In the genomic region with DNA sequence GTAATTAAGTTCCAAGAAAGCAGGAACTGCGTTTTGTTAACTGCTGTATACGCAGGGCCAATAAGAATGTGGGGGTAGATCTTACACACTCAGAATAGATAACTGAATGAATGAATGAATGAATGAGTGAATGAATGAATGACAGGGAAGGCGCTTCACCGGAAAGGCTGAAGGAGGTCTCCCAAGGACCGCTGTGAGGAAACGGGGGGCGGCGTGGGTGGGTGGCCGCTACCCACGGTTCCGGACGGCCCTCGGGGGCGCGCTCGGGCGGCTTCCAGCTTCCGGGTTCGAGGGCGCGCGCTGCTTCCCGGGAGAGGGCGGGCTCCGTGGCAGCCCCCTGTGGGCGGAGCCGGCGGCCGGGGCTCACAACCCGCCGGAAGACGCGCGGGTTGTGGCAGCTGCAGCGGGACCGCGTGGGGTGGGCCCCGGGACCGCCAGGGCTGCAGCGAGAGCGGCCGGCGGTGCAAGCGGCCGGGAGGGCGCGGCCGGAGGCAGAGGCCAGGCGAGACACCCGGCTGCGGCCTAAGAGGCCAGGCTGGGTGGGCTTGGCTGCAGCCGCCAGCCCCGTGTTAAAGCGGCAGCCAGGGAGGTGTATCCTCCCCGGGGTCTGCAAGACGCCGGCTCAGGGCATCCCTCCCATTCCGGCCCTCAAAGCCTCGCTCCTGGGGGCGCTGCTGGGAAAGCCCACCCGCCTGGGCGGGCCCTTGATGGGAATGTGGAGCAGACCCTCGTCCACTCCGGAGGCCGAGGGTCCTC, we compare ENCODE assay signal across 8 cellular contexts. TPM values are rescaled to one million over a fixed set of nuclear protein-coding genes. Genes with fewer than 3 reads are reported as not detected.
A peak's percentile ranks its signal among the peaks of the same experiment; 100 is the strongest.
DNase-seq lines count a peak whose midpoint lies in the region; FAIRE-seq and TF ChIP-seq lines count a peak whose summit lies in the region.

A gene (plus strand): TSS at position 367 of the 756 bp plus-strand sequence. CDS start 2,072 bp downstream, outside the sequence.

- POLR2A ChIA-PET in HEK293T (lab: Yijun Ruan, JAX), result interaction anchor here (0.7 to 3.1 kb wide), 5 partner anchors 27 to 55 kb away, joined by 3 to 30 read pairs (median 10); a partner anchor contains a TSS

- no peaks in the 10 kb centered on the region for H3K4me1 ChIP-seq in kidney (ENCODE audit: control insufficient read depth in 1 of 2, insufficient read depth in 1 of 2, low read depth in 1 of 2, low read length in 2 of 2)

- H3K27ac ChIP-seq in caudate nucleus (ENCODE audit: low read depth, low read length) (no peak within 1 kb of the TSS), kidney (ENCODE audit: low read depth in 2 of 2, low read length in 2 of 2) (no peak within 1 kb of the TSS)

- peak; percentile 75 for DNase-seq in ELF-1 (ENCODE audit: low read depth, low spot score)
- DNase-seq in HEK293T (ENCODE audit: extremely low spot score), result peak; percentile 89
- DNase-seq in NCI-H2029 (lab: John Stamatoyannopoulos, UW), result peak; percentile 99
- DNase-seq in activated CD4-positive, CD25-positive, alpha-beta regulatory T cell (lab: John Stamatoyannopoulos, UW), result peak; percentile 26 to 56 (median 44)
- DNase-seq in caudate nucleus (lab: John Stamatoyannopoulos, UW), result peak in 45 of 61 donors; percentile 1 to 76 (median 36)
- DNase-seq in kidney, result peak; percentile 91
- peak; percentile 30 to 53 for DNase-seq in stimulated activated CD4-positive, alpha-beta T cell treated with anti-CD3 and anti-CD28 coated beads, Interleukin-15, amount 100 ng/mL, for 48 hours (ENCODE audit: low read depth in 2 of 2)
- DNase-seq in middle frontal gyrus (ENCODE audit: extremely low spot score, low spot score), result no peak

- H3K4me3 ChIP-seq in kidney (ENCODE audit: low read length in 2 of 2), result peak within 1 kb of the TSS; percentile 71 to 91

- intact Hi-C loops in kidney (cut with DNase I), result no loop called here

- no peak for TF ChIP-seq CTCF in kidney (IDR thresholded peaks at IDR 0.05; ENCODE audit: borderline replicate concordance, extremely low read depth, insufficient read depth)

- CTCF ChIA-PET in HEK293T (lab: Yijun Ruan, JAX), result no interaction called here

- FAIRE-seq in kidney (lab: Jason Lieb, UNC), result no peak

- peak within 1 kb of the TSS; percentile 55 to 71 for H3K9ac ChIP-seq in kidney (ENCODE audit: low read length in 2 of 2)

- H3K36me3 ChIP-seq in kidney (ENCODE audit: control insufficient read depth in 1 of 2, insufficient read depth in 2 of 2, low read length in 2 of 2), result no peaks in the 10 kb centered on the region

- H3K9me3 ChIP-seq in kidney (ENCODE audit: control insufficient read depth in 1 of 2, low read length in 2 of 2), result peaks cover 4 to 8% of the 10 kb centered on the region in 2 donors

TF ChIP-seq in HEK293T, 16 proteins besides CTCF, POLR2A, EP300 and RAD21:
- no peak for TF ChIP-seq ARNT (IDR thresholded peaks at IDR 0.05)
- no peak for TF ChIP-seq SP1 (IDR thresholded peaks at IDR 0.05)
- TF ChIP-seq SUZ12 (IDR thresholded peaks at IDR 0.05), result no peak
- TF ChIP-seq, protein P1, sequence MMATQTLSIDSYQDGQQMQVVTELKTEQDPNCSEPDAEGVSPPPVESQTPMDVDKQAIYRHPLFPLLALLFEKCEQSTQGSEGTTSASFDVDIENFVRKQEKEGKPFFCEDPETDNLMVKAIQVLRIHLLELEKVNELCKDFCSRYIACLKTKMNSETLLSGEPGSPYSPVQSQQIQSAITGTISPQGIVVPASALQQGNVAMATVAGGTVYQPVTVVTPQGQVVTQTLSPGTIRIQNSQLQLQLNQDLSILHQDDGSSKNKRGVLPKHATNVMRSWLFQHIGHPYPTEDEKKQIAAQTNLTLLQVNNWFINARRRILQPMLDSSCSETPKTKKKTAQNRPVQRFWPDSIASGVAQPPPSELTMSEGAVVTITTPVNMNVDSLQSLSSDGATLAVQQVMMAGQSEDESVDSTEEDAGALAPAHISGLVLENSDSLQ (IDR thresholded peaks at IDR 0.05), result peak; percentile 42; the same call in 1 of the 2 replicates
- TF ChIP-seq BHLHE40 (IDR thresholded peaks at IDR 0.05; ENCODE audit: borderline replicate concordance), result no peak
- peak; percentile 56 for TF ChIP-seq ELF4 (IDR thresholded peaks at IDR 0.05)
- TF ChIP-seq ZNF384 (IDR thresholded peaks at IDR 0.05), result no peak
- TF ChIP-seq LEF1 (IDR thresholded peaks at IDR 0.05; ENCODE audit: borderline replicate concordance), result peak; percentile 62; the same call in 1 of the 2 replicates
- no peak for TF ChIP-seq FOXM1 (IDR thresholded peaks at IDR 0.05; ENCODE audit: borderline replicate concordance)
- TF ChIP-seq CTBP1 (IDR thresholded peaks at IDR 0.05; ENCODE audit: borderline replicate concordance), result no peak
- no peak for TF ChIP-seq NFRKB (IDR thresholded peaks at IDR 0.05)
- no peak for TF ChIP-seq HDGF (IDR thresholded peaks at IDR 0.05; ENCODE audit: borderline replicate concordance)
- no peak for TF ChIP-seq FOXA1 (IDR thresholded peaks at IDR 0.05)
- 0 out of 2 replicates have a peak, but pooled peaks have one; percentile 13 for TF ChIP-seq L3MBTL2 (conservative IDR thresholded peaks at IDR 0.05)
- no peak for TF ChIP-seq TARDBP (IDR thresholded peaks at IDR 0.05)
- TF ChIP-seq FOXK2 (IDR thresholded peaks at IDR 0.05), result no peak

RNA-seq across cellular contexts. Expression of the gene that starts here (rescaled TPM):
- 2.9 TPM for total RNA-seq in kidney
- 2.7 TPM for polyA plus RNA-seq in kidney (ENCODE audit: insufficient read depth, low read depth, low replicate concordance)
